22 cellular contexts compared by ENCODE assay signal in the genomic region with DNA sequence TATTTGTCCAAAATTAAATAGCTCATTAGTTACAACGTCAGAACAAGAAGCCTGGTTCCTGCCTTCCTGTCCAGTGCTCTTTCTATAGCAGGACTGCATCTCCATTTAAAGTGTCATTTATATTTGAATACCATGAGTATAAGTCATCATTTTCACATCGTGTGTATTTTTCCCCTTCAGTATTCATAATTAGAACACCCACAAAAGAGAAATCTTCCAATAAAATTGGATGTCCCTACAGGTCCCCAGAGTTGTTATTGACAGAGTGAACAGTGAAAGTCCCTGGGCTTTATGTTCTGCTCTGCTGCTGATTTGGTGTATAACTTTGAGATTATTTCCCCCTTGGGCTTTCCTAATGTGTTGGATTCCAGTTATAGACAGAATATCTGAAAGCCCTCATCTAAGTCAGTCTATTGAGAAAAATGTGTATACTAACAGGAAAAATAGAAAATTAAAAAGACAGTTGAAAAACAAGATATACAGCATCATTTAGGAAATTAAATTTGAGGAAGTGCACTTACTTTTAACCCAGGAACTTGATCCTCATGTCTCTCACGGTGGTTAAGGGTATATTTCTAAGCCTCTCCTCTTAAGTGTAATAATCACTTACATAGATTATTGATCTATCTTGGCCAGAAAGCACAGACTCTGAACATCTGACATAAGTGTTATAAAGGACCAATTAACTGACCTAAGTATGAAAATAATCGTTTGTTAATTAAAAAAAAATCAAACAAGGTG. TPM values are rescaled to one million over a fixed set of nuclear protein-coding genes. Genes with fewer than 3 reads are reported as not detected.
A peak's percentile ranks its signal among the peaks of the same experiment; 100 is the strongest.
DNase-seq lines count a peak whose midpoint lies in the region; ATAC-seq, FAIRE-seq and TF ChIP-seq lines count a peak whose summit lies in the region.
"Had no signal": no experiment of that assay in that cellular context is flagged by ENCODE, and none has a peak within 500 bp of the region (broad histone marks: within the 10 kb centered on the region; RNA-seq: fewer than 3 reads in every experiment).

No MANE protein-coding gene starts in this region.

- H3K4me3 ChIP-seq in OCI-LY7 (ENCODE audit: low read depth, low read length, poor library complexity, severe bottlenecking) = no peak overlapping the region
- H3K4me3 ChIP-seq in keratinocyte (ENCODE audit: control insufficient read depth in 2 of 3, extremely low read depth in 1 of 3, insufficient read depth in 2 of 3, low read depth in 1 of 3, low read length in 3 of 3) = no peak overlapping the region
- no peak overlapping the region for H3K4me3 ChIP-seq in mesendoderm (ENCODE audit: low read length)
- H3K4me3 ChIP-seq: heart right ventricle, right lobe of liver, SJCRH30 had no signal

- no peak overlapping the region for H3K23ac ChIP-seq in mesendoderm (ENCODE audit: low read length)

- H2AFZ ChIP-seq in OCI-LY7 (ENCODE audit: low read length) (peak overlapping the region; percentile 70; the same call in 1 of the 2 replicates), keratinocyte (ENCODE audit: control insufficient read depth, low read length) (no peak overlapping the region)

- H3K27ac Mint-ChIP-seq in activated naive CD4-positive, alpha-beta T cell treated with anti-CD3 and anti-CD28 coated beads, Interleukin-2, amount 50 U/mL, for 72 hours = no peak overlapping the region
- no peak overlapping the region for H3K27ac Mint-ChIP-seq in activated naive CD4-positive, alpha-beta T cell treated with anti-CD3 and anti-CD28 coated beads, Interleukin-2, amount 10 ng/mL, durations not matched to agents 7 days and 5 days
- H3K27ac Mint-ChIP-seq: nephron progenitor cell; T-helper 1 cell treated with Interleukin-12 subunit alpha and Interleukin-12 subunit beta and Interleukin-4 antibody, amounts not matched to agents 30 μg/mL and 1 μg/mL, for 36 hours had no signal

- intact Hi-C loops in OCI-LY7 (cut with micrococcal nuclease; ENCODE audit: unreplicated experiment) = no loop called here

- H3K18ac ChIP-seq in mesendoderm (ENCODE audit: low read length) = no peak overlapping the region

- no peak overlapping the region for H2BK120ac ChIP-seq in mesendoderm (ENCODE audit: low read depth, low read length)

- H3K9me3 ChIP-seq in OCI-LY7 (ENCODE audit: low read length) = no peaks in the 10 kb centered on the region
- H3K9me3 ChIP-seq in keratinocyte (ENCODE audit: control insufficient read depth, low read depth, low read length) = no peaks in the 10 kb centered on the region
- H3K9me3 ChIP-seq: heart right ventricle, right lobe of liver, SJCRH30 had no signal

- POLR2A ChIA-PET in OCI-LY7 (lab: Charles Lee) = interaction anchor here (0.7 kb wide), 1 partner anchor 106 kb away, joined by 3 read pairs; no protein-coding TSS in a partner anchor

- no peaks in the 10 kb centered on the region for H3K36me3 Mint-ChIP-seq in activated naive CD4-positive, alpha-beta T cell treated with anti-CD3 and anti-CD28 coated beads, Interleukin-2, amount 50 U/mL, for 72 hours
- H3K36me3 Mint-ChIP-seq in activated naive CD4-positive, alpha-beta T cell treated with anti-CD3 and anti-CD28 coated beads, Interleukin-2, amount 10 ng/mL, durations not matched to agents 7 days and 5 days = no peaks in the 10 kb centered on the region

- no peaks in the 10 kb centered on the region for H3K79me1 ChIP-seq in mesendoderm (ENCODE audit: low read length)

- peak; percentile 36 to 57 for ATAC-seq in activated naive CD4-positive, alpha-beta T cell treated with anti-CD3 and anti-CD28 coated beads, Interleukin-2, amount 50 U/mL, for 72 hours
- ATAC-seq: heart right ventricle, left lobe of liver, Panc1, right lobe of liver had no signal

- BruUV-seq in OCI-LY7 (replicated peaks; lab: Mats Ljungman, UMichigan) = no TSS peak

- H3K27me3 ChIP-seq in keratinocyte (ENCODE audit: control insufficient read depth, extremely low read depth, insufficient read depth, low read length) (no peaks in the 10 kb centered on the region), mesendoderm (ENCODE audit: insufficient read depth, low read length, poor library complexity) (no peaks in the 10 kb centered on the region)
- H3K27me3 ChIP-seq: right lobe of liver, SJCRH30 had no signal

- H3K4me1 Mint-ChIP-seq in activated naive CD4-positive, alpha-beta T cell treated with anti-CD3 and anti-CD28 coated beads, Interleukin-2, amount 10 ng/mL, durations not matched to agents 7 days and 5 days = no peaks in the 10 kb centered on the region

- no peak overlapping the region for H3K4me3 Mint-ChIP-seq in activated naive CD4-positive, alpha-beta T cell treated with anti-CD3 and anti-CD28 coated beads, Interleukin-2, amount 10 ng/mL, durations not matched to agents 7 days and 5 days
- H3K4me3 Mint-ChIP-seq: nephron progenitor cell; T-helper 1 cell treated with Interleukin-12 subunit alpha and Interleukin-12 subunit beta and Interleukin-4 antibody, amounts not matched to agents 30 μg/mL and 1 μg/mL, for 36 hours had no signal

- H3K9me2 ChIP-seq in OCI-LY7 (ENCODE audit: insufficient read depth, low read length) = no peaks in the 10 kb centered on the region

- DNase-seq in activated naive CD4-positive, alpha-beta T cell treated with anti-CD3 and anti-CD28 coated beads, Interleukin-2, amount 50 U/mL, for 72 hours (ENCODE audit: low spot score in 2 of 2) = no peak
- no peak for DNase-seq in activated naive CD4-positive, alpha-beta T cell treated with anti-CD3 and anti-CD28 coated beads, Interleukin-2, amount 10 ng/mL, durations not matched to agents 7 days and 5 days
- DNase-seq in OCI-LY7 (ENCODE audit: low spot score) (no peak), keratinocyte (ENCODE audit: low read depth, low spot score) (no peak), NCI-H82 (lab: John Stamatoyannopoulos, UW) (no peak), mesendoderm (no peak), NCI-H1105 (lab: John Stamatoyannopoulos, UW) (no peak)
- DNase-seq: activated CD8-positive, alpha-beta memory T cell treated with anti-CD3 and anti-CD28 coated beads, Interleukin-2, amount 50 U/mL, for 4 hours; activated gamma-delta T cell treated with Interleukin-2 at 50 U/mL for 16 hours; aorta; DMS 273 treated with DMSO at 0.1 percent for 48 hours; heart right ventricle; NCI-H1048; NCI-H187 treated with DMSO at 0.1 percent for 48 hours; nephron progenitor cell; posterior cingulate gyrus; right lobe of liver; SJCRH30 had no signal

- no peak overlapping the region for H3K4ac ChIP-seq in mesendoderm (ENCODE audit: low read depth, low read length)

- H2BK5ac ChIP-seq in mesendoderm (ENCODE audit: low read length) = no peak overlapping the region

- no peaks in the 10 kb centered on the region for H3K36me3 ChIP-seq in OCI-LY7 (ENCODE audit: insufficient read depth, low read length)
- H3K36me3 ChIP-seq in keratinocyte (ENCODE audit: control insufficient read depth in 2 of 2, extremely low read depth in 1 of 2, insufficient read depth in 2 of 2, low read length in 2 of 2) = no peaks in the 10 kb centered on the region
- no peaks in the 10 kb centered on the region for H3K36me3 ChIP-seq in mesendoderm (ENCODE audit: control insufficient read depth, insufficient read depth, low read length)
- H3K36me3 ChIP-seq: heart right ventricle, right lobe of liver, SJCRH30 had no signal

- H4K5ac ChIP-seq in mesendoderm (ENCODE audit: low read length) = no peak overlapping the region

- no peak overlapping the region for H3K27ac ChIP-seq in OCI-LY7 (ENCODE audit: low read depth, low read length, poor library complexity, severe bottlenecking)
- peak overlapping the region; percentile 94 for H3K27ac ChIP-seq in keratinocyte (ENCODE audit: control insufficient read depth, insufficient read depth, low read length)
- no peak overlapping the region for H3K27ac ChIP-seq in mesendoderm (ENCODE audit: low read depth, low read length)
- H3K27ac ChIP-seq: heart right ventricle, KMS-11, right lobe of liver, SJCRH30 had no signal

- no peaks in the 10 kb centered on the region for H3K79me2 ChIP-seq in OCI-LY7 (ENCODE audit: insufficient read depth, low read depth, low read length)
- no peaks in the 10 kb centered on the region for H3K79me2 ChIP-seq in keratinocyte (ENCODE audit: control insufficient read depth, insufficient read depth, low read length)
- no peaks in the 10 kb centered on the region for H3K79me2 ChIP-seq in mesendoderm (ENCODE audit: control insufficient read depth, insufficient read depth, low read length)

- CTCF ChIA-PET in activated naive CD4-positive, alpha-beta T cell treated with anti-CD3 and anti-CD28 coated beads, Interleukin-2, amount 10 ng/mL, durations not matched to agents 7 days and 5 days (lab: Charles Lee) = no interaction called here
- CTCF ChIA-PET in OCI-LY7 (lab: Charles Lee; ENCODE audit: unreplicated experiment) = no interaction called here

- dilution Hi-C loops in keratinocyte (cut with MboI; ENCODE audit: extremely low pct_ligation_motif_present, low sequenced_read_pairs) = no loop called here

- no peak overlapping the region for H2AK5ac ChIP-seq in mesendoderm (ENCODE audit: low read length)

- no peak for TF ChIP-seq CTCF in OCI-LY7 (conservative IDR thresholded peaks at IDR 0.05; ENCODE audit: low read length)
- no peak for TF ChIP-seq CTCF in keratinocyte (optimal IDR thresholded peaks at IDR 0.05 in 1 of 3, IDR thresholded peaks at IDR 0.05 in 1 of 3, conservative IDR thresholded peaks at IDR 0.05 in 1 of 3; ENCODE audit: extremely low read depth in 1 of 3, insufficient read depth in 2 of 3, low read length in 3 of 3)

- H3K9ac ChIP-seq in keratinocyte (ENCODE audit: control insufficient read depth, extremely low read depth, insufficient read depth, low read length) (no peak overlapping the region), mesendoderm (ENCODE audit: low read length) (no peak overlapping the region)
- H3K9ac ChIP-seq: KMS-11 had no signal

- H3K9me1 ChIP-seq in keratinocyte (ENCODE audit: control insufficient read depth, extremely low read depth, insufficient read depth, low read length) = no peaks in the 10 kb centered on the region

- peaks cover 3% of the 10 kb centered on the region for H3K27me3 Mint-ChIP-seq in activated naive CD4-positive, alpha-beta T cell treated with anti-CD3 and anti-CD28 coated beads, Interleukin-2, amount 10 ng/mL, durations not matched to agents 7 days and 5 days

- H3K9me3 Mint-ChIP-seq in activated naive CD4-positive, alpha-beta T cell treated with anti-CD3 and anti-CD28 coated beads, Interleukin-2, amount 50 U/mL, for 72 hours = peaks cover 0 to 5% of the 10 kb centered on the region in 2 donors
- H3K9me3 Mint-ChIP-seq in activated naive CD4-positive, alpha-beta T cell treated with anti-CD3 and anti-CD28 coated beads, Interleukin-2, amount 10 ng/mL, durations not matched to agents 7 days and 5 days = no peaks in the 10 kb centered on the region
- H3K9me3 Mint-ChIP-seq: nephron progenitor cell; T-helper 1 cell treated with Interleukin-12 subunit alpha and Interleukin-12 subunit beta and Interleukin-4 antibody, amounts not matched to agents 30 μg/mL and 1 μg/mL, for 36 hours had no signal

- no peak for FAIRE-seq in keratinocyte (lab: Jason Lieb, UNC)

- H2BK15ac ChIP-seq in mesendoderm (replicated peaks; ENCODE audit: low read depth) = no peak overlapping the region

- H3K4me2 ChIP-seq in OCI-LY7 (ENCODE audit: low read length) (0 out of 2 replicates have a peak overlapping the region, but pooled peaks have one; percentile 15), keratinocyte (ENCODE audit: control insufficient read depth, extremely low read depth, insufficient read depth, low read depth, low read length) (no peak overlapping the region), mesendoderm (ENCODE audit: low read length) (no peak overlapping the region)
- H3K4me2 ChIP-seq: KMS-11 had no signal

- no CpG with 5 or more reads among the region's 4 CpGs for WGBS in mesendoderm (ENCODE audit: extremely low coverage, insufficient coverage, low lambda C conversion rate)

- no peak overlapping the region for H4K8ac ChIP-seq in mesendoderm (ENCODE audit: low read depth, low read length)

- no peak overlapping the region for H3K56ac ChIP-seq in mesendoderm (ENCODE audit: low read length)

- H3K4me1 ChIP-seq in OCI-LY7 (ENCODE audit: insufficient read depth, low read length, poor library complexity, severe bottlenecking) (peaks cover 9% of the 10 kb centered on the region), keratinocyte (ENCODE audit: control insufficient read depth, extremely low read depth, insufficient read depth, low read length) (peaks cover 15% of the 10 kb centered on the region), mesendoderm (ENCODE audit: control insufficient read depth, low read depth, low read length) (no peaks in the 10 kb centered on the region)
- H3K4me1 ChIP-seq: heart right ventricle, right lobe of liver, SJCRH30 had no signal

- H4K20me1 ChIP-seq in OCI-LY7 (ENCODE audit: insufficient read depth, low read length) (no peaks in the 10 kb centered on the region), keratinocyte (ENCODE audit: control insufficient read depth, extremely low read depth, insufficient read depth, low read length) (no peaks in the 10 kb centered on the region)

RNA-seq across cellular contexts. Expression of a gene that starts 15.2 kb away (rescaled TPM):
- total RNA-seq in activated naive CD4-positive, alpha-beta T cell treated with anti-CD3 and anti-CD28 coated beads, Interleukin-2, amount 50 U/mL, for 72 hours = 10 to 100 TPM; 45.8 to 60.3 TPM
- 59.4 and 68.1 TPM in 2 replicates for total RNA-seq in OCI-LY7 (2014; rRNA removed; shearing (Covaris generic))
- 51.6 and 65.5 TPM in 2 replicates for total RNA-seq in OCI-LY7 (2022)
- polyA plus RNA-seq in keratinocyte = 28.9 to 56.4 TPM (median 42.6 TPM) in 3 replicates
- polyA plus RNA-seq in keratinocyte (2011; ENCODE audit: low read depth) = 73.5 TPM
- polyA plus RNA-seq in keratinocyte (2011; cell fraction: cytosol; rRNA removed) = 11.1 and 23.3 TPM in 2 replicates
- polyA plus RNA-seq in keratinocyte (2011; cell fraction: nucleus; rRNA removed) = 90.3 and 107 TPM in 2 replicates
- 24.2 and 32.7 TPM in 2 replicates for polyA plus RNA-seq in keratinocyte (2012; ENCODE audit: low replicate concordance)
- polyA minus RNA-seq in keratinocyte = 33.0 to 89.6 TPM (median 33.4 TPM) in 3 replicates
- 16.7 TPM for polyA minus RNA-seq in keratinocyte (2011; cell fraction: cytosol; rRNA and poly(A)+ RNA removed)
- polyA minus RNA-seq in keratinocyte (2011; cell fraction: nucleus; rRNA and poly(A)+ RNA removed) = 58.5 and 130 TPM in 2 replicates
- polyA plus RNA-seq in mesendoderm (2013, experiment 1 of 2) = 19.8 TPM
- 19.9 TPM for polyA plus RNA-seq in mesendoderm (2013, experiment 2 of 2)
